20 cellular contexts compared by ENCODE assay signal in the genomic region with DNA sequence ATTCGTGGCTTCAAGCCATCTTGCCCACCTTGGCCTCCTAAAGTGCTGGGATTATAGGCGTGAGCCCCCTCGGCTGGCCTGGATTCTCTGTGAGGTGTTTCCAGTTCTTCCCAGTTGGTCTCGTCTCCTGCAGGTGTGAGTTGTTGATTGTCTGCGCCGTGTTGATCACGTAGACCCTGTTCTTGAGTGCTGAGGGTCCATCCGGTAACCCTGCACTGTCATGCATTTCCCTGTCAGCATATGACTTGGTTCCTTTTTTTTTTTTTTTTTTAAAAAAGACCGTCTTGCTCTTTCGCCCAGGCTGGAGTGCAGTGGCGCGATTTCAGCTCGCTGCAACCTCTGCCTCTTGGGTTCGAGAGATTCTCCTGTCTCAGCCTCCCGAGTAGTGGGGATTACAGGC. TPM values are rescaled to one million over a fixed set of nuclear protein-coding genes. Genes with fewer than 3 reads are reported as not detected.
DNase-seq lines count a peak whose midpoint lies in the region; ATAC-seq and TF ChIP-seq lines count a peak whose summit lies in the region.
"Had no signal": no experiment of that assay in that cellular context is flagged by ENCODE, and none has a peak within 500 bp of the region (broad histone marks: within the 10 kb centered on the region; RNA-seq: fewer than 3 reads in every experiment).

No MANE protein-coding gene starts in this region.

- H3K27me3 ChIP-seq in lung (ENCODE audit: control insufficient read depth, insufficient read depth) = no peaks in the 10 kb centered on the region
- H3K27me3 ChIP-seq in spleen (replicated peaks in 1 of 7) = no peaks in the 10 kb centered on the region
- H3K27me3 ChIP-seq in testis = no peaks in the 10 kb centered on the region

- H3K36me3 ChIP-seq in lung (ENCODE audit: control insufficient read depth in 2 of 2, insufficient read depth in 2 of 2, low read length in 2 of 2) = peaks cover 0 to 12% of the 10 kb centered on the region in 2 donors
- peaks cover 0 to 75% (median 0%) of the 10 kb centered on the region in 6 donors for H3K36me3 ChIP-seq in spleen
- H3K36me3 ChIP-seq in testis (ENCODE audit: low read depth, missing control alignments) = no peaks in the 10 kb centered on the region

- intact Hi-C loops in activated B cell treated with CpG ODN at 0.5 μM for 24 hours (cut with micrococcal nuclease) = no loop called here
- intact Hi-C loops in spleen (cut with DNase I; ENCODE audit: low total_unique reads) = no loop called here
- intact Hi-C loops in testis (cut with DNase I; ENCODE audit: low total_unique reads) = no loop called here

- DNase-seq in CD1c-positive myeloid dendritic cell (ENCODE audit: extremely low spot score) (peak; percentile 29), activated B cell treated with CpG ODN at 0.5 μM for 24 hours (no peak), lung (ENCODE audit: low spot score) (no peak), spleen (no peak), testis (no peak), putamen (ENCODE audit: low spot score) (no peak)
- no peak for DNase-seq in activated T-cell treated with anti-CD3 and anti-CD28 coated beads, Interleukin-2, amount 50 U/mL, for 4 hours
- DNase-seq: ACHN; C1 segment of cervical spinal cord; CD8-positive, alpha-beta T cell; COR-L47; DMS153; DMS79 treated with DMSO at 0.1 percent for 48 hours; EL; GOT3; HCEC 1CT; HFFc6; IMR-90; KBM-7 had no signal

- peak overlapping the region; percentile 14 for H3K27ac Mint-ChIP-seq in activated B cell treated with CpG ODN at 0.5 μM for 24 hours
- H3K27ac Mint-ChIP-seq: HFFc6 had no signal

- 25 to 66% methylated on average over 15 of the region's 15 CpGs for WGBS in lung, 2 donors
- 45 to 65% (median 54%) methylated on average over 15 of the region's 15 CpGs for WGBS in spleen, 5 donors
- 82 to 92% methylated on average over 14 to 15 of the region's 15 CpGs for WGBS in testis, 2 donors

- no peaks in the 10 kb centered on the region for H3K9me3 Mint-ChIP-seq in activated B cell treated with CpG ODN at 0.5 μM for 24 hours
- no peaks in the 10 kb centered on the region for H3K9me3 Mint-ChIP-seq in activated T-cell treated with anti-CD3 and anti-CD28 coated beads, Interleukin-2, amount 50 U/mL, for 4 hours
- H3K9me3 Mint-ChIP-seq: CD8-positive, alpha-beta T cell; HFFc6 had no signal

- H3K4me3 Mint-ChIP-seq in activated B cell treated with CpG ODN at 0.5 μM for 24 hours = no peak overlapping the region
- no peak overlapping the region for H3K4me3 Mint-ChIP-seq in activated T-cell treated with anti-CD3 and anti-CD28 coated beads, Interleukin-2, amount 50 U/mL, for 4 hours
- H3K4me3 Mint-ChIP-seq: CD8-positive, alpha-beta T cell; HFFc6 had no signal

- H3K9me3 ChIP-seq in lung (ENCODE audit: control insufficient read depth in 2 of 2, insufficient read depth in 1 of 2, low read length in 1 of 2) = no peaks in the 10 kb centered on the region
- no peaks in the 10 kb centered on the region for H3K9me3 ChIP-seq in spleen
- H3K9me3 ChIP-seq in testis = no peaks in the 10 kb centered on the region

- peaks cover 14% of the 10 kb centered on the region for H3K4me1 Mint-ChIP-seq in activated B cell treated with CpG ODN at 0.5 μM for 24 hours
- peaks cover 29% of the 10 kb centered on the region for H3K4me1 Mint-ChIP-seq in activated T-cell treated with anti-CD3 and anti-CD28 coated beads, Interleukin-2, amount 50 U/mL, for 4 hours (ENCODE audit: low read depth)

- ATAC-seq in activated B cell treated with CpG ODN at 0.5 μM for 24 hours (ENCODE audit: low read depth) (peak; percentile 45), lung (ENCODE audit: insufficient read depth, low FRiP score) (peak; percentile 4), GM19023 (IDR thresholded peaks at IDR 0.05; ENCODE audit: unreplicated experiment) (no peak)
- ATAC-seq in activated T-cell treated with anti-CD3 and anti-CD28 coated beads, Interleukin-2, amount 50 U/mL, for 4 hours = no peak
- ATAC-seq: CD8-positive, alpha-beta T cell had no signal

- no peaks in the 10 kb centered on the region for H3K27me3 Mint-ChIP-seq in activated B cell treated with CpG ODN at 0.5 μM for 24 hours
- no peaks in the 10 kb centered on the region for H3K27me3 Mint-ChIP-seq in activated T-cell treated with anti-CD3 and anti-CD28 coated beads, Interleukin-2, amount 50 U/mL, for 4 hours (ENCODE audit: low read depth)

- TF ChIP-seq POLR2A in spleen (IDR thresholded peaks at IDR 0.05) = no peak
- TF ChIP-seq POLR2A in testis (IDR thresholded peaks at IDR 0.05) = no peak

- no peak overlapping the region for H3K27ac ChIP-seq in lung (ENCODE audit: low read depth in 1 of 2, low read length in 1 of 2)
- H3K27ac ChIP-seq in spleen = peak overlapping the region in 6 of 8 donors; percentile 33 to 79 (median 72)
- no peak overlapping the region for H3K27ac ChIP-seq in testis

- H3K4me1 ChIP-seq in lung (ENCODE audit: control insufficient read depth in 2 of 2, insufficient read depth in 2 of 2, low read length in 2 of 2) (peaks cover 0 to 15% of the 10 kb centered on the region in 2 donors), spleen (peaks cover 4 to 78% (median 41%) of the 10 kb centered on the region in 6 donors), testis (peaks cover 15% of the 10 kb centered on the region)

- H3K4me3 ChIP-seq in lung = no peak overlapping the region
- no peak overlapping the region for H3K4me3 ChIP-seq in spleen
- H3K4me3 ChIP-seq in testis = no peak overlapping the region

- CTCF ChIA-PET in activated B cell treated with CpG ODN at 0.5 μM for 24 hours (lab: Charles Lee) = no interaction called here

- POLR2A ChIA-PET in activated B cell treated with CpG ODN at 0.5 μM for 24 hours (lab: Charles Lee) = no interaction called here

- peaks cover 16% of the 10 kb centered on the region for H3K36me3 Mint-ChIP-seq in activated B cell treated with CpG ODN at 0.5 μM for 24 hours (ENCODE audit: low read depth)
- peaks cover 2% of the 10 kb centered on the region for H3K36me3 Mint-ChIP-seq in activated T-cell treated with anti-CD3 and anti-CD28 coated beads, Interleukin-2, amount 50 U/mL, for 4 hours (ENCODE audit: insufficient read depth)

- TF ChIP-seq CTCF in activated B cell treated with CpG ODN at 0.5 μM for 24 hours (IDR thresholded peaks at IDR 0.05) = no peak
- TF ChIP-seq CTCF in lung (IDR thresholded peaks at IDR 0.05; ENCODE audit: control extremely low read depth, extremely low read depth) = no peak
- TF ChIP-seq CTCF in spleen (IDR thresholded peaks at IDR 0.05 in 8 of 11, conservative IDR thresholded peaks at IDR 0.05 in 3 of 11) = no peak
- TF ChIP-seq CTCF in testis (IDR thresholded peaks at IDR 0.05) = no peak

RNA-seq across cellular contexts. Expression of gene MGRN1, which starts 17.2 kb away (rescaled TPM):
- total RNA-seq in activated B cell treated with CpG ODN at 0.5 μM for 24 hours (69.6 and 88.6 TPM in 2 replicates), lung (100 to 1,000 TPM in 1 of 2 donors, 10 to 100 TPM in 1; 55.7 to 112 TPM), spleen (100 to 1,000 TPM in 1 of 7 donors, 10 to 100 TPM in 6; 65.6 to 132 (median 83.6) TPM), testis (10 to 100 TPM; 89.7 to 91.1 TPM)
- polyA plus RNA-seq in lung (10 to 100 TPM; 29.5 to 38.2 TPM), spleen (10 to 100 TPM in 1 of 3 donors, 1 to 10 TPM in 2; 7.6 to 26.9 (median 8.8) TPM), testis (ENCODE audit: insufficient read depth, low read depth, low replicate concordance) (34.7 TPM)
- 10 to 100 TPM; 56.5 to 60.5 (median 58.0) TPM for total RNA-seq in activated T-cell treated with anti-CD3 and anti-CD28 coated beads, Interleukin-2, amount 50 U/mL, for 4 hours

RNA-seq across cellular contexts. Expression of gene UBALD1, which starts 27.2 kb away (rescaled TPM):
- total RNA-seq in activated B cell treated with CpG ODN at 0.5 μM for 24 hours = 17.2 and 23.4 TPM in 2 replicates
- 10 to 100 TPM in 1 of 2 donors, 1 to 10 TPM in 1; 6.6 to 38.5 TPM for total RNA-seq in lung
- 10 to 100 TPM; 20.2 to 43.2 TPM for polyA plus RNA-seq in lung
- total RNA-seq in spleen = 10 to 100 TPM; 10.0 to 29.2 (median 20.2) TPM
- polyA plus RNA-seq in spleen = 10 to 100 TPM; 12.6 to 33.6 (median 13.6) TPM
- 10 to 100 TPM; 15.9 to 25.0 TPM for total RNA-seq in testis
- 33.3 TPM for polyA plus RNA-seq in testis (ENCODE audit: insufficient read depth, low read depth, low replicate concordance)
- total RNA-seq in activated T-cell treated with anti-CD3 and anti-CD28 coated beads, Interleukin-2, amount 50 U/mL, for 4 hours = 10 to 100 TPM; 22.5 to 27.2 (median 23.7) TPM

RNA-seq across cellular contexts. Expression of gene NUDT16L1, which starts 51.5 kb away (rescaled TPM):
- total RNA-seq in activated B cell treated with CpG ODN at 0.5 μM for 24 hours = 32.0 and 32.9 TPM in 2 replicates
- total RNA-seq in lung = 10 to 100 TPM; 34.7 to 41.3 TPM
- polyA plus RNA-seq in lung = 10 to 100 TPM; 27.8 to 29.8 TPM
- 10 to 100 TPM; 26.2 to 37.4 (median 27.6) TPM for total RNA-seq in spleen
- 10 to 100 TPM; 29.0 to 47.2 (median 38.8) TPM for polyA plus RNA-seq in spleen
- total RNA-seq in testis = 10 to 100 TPM; 33.6 to 48.6 TPM
- polyA plus RNA-seq in testis (ENCODE audit: insufficient read depth, low read depth, low replicate concordance) = 34.3 TPM
- total RNA-seq in activated T-cell treated with anti-CD3 and anti-CD28 coated beads, Interleukin-2, amount 50 U/mL, for 4 hours = 10 to 100 TPM; 53.1 to 56.8 (median 54.1) TPM

Comparison
In these comparisons a context has a peak if more than half of its experiments do, and no peak if none do; other contexts are left out.
1. ATAC-seq: peak in activated B cell treated with CpG ODN at 0.5 μM for 24 hours (single experiment) and lung (single experiment); none in GM19023 (single experiment) and activated T-cell treated with anti-CD3 and anti-CD28 coated beads, Interleukin-2, amount 50 U/mL, for 4 hours (0 of 2).
2. H3K27ac ChIP-seq: peak in spleen (6 of 8); none in lung (0 of 2) and testis (0 of 2).